In genomic region chr15:31442203-31443090, GRCh38 we compare ENCODE assay signal across 8 cellular contexts.
DNase-seq lines count a peak whose midpoint lies in the region; ATAC-seq, FAIRE-seq and TF ChIP-seq lines count a peak whose summit lies in the region.

No MANE protein-coding gene starts in this region.

- no peak for FAIRE-seq in HepG2 (lab: Jason Lieb, UNC)

- no peaks in the 10 kb centered on the region for H3K36me3 ChIP-seq in HepG2 (replicated peaks in 1 of 2; ENCODE audit: control insufficient read depth in 1 of 2, insufficient read depth in 2 of 2, low read length in 2 of 2)
- no peaks in the 10 kb centered on the region for H3K36me3 ChIP-seq in right lobe of liver
- H3K36me3 ChIP-seq in aorta (ENCODE audit: control insufficient read depth in 1 of 2, insufficient read depth in 2 of 2, low read length in 1 of 2), result no peaks in the 10 kb centered on the region

- H3K27ac ChIP-seq in HepG2 (ENCODE audit: extremely low read length, insufficient read depth, low read length), result no peak overlapping the region
- no peak overlapping the region for H3K27ac ChIP-seq in right lobe of liver
- H3K27ac ChIP-seq in aorta (ENCODE audit: low read depth in 1 of 2, low read length in 2 of 2), result no peak overlapping the region

- no peaks in the 10 kb centered on the region for H3K9me3 Mint-ChIP-seq in activated CD4-positive, alpha-beta memory T cell treated with anti-CD3 and anti-CD28 coated beads, Interleukin-2, amount 10 ng/mL, durations not matched to agents 7 days and 5 days

- no TSS peak for BruUV-seq in HepG2 (replicated peaks; lab: Mats Ljungman, UMichigan)

- no peaks in the 10 kb centered on the region for H3K9me3 ChIP-seq in HepG2 (ENCODE audit: low read length)
- H3K9me3 ChIP-seq in right lobe of liver, result no peaks in the 10 kb centered on the region
- H3K9me3 ChIP-seq in aorta (ENCODE audit: control insufficient read depth, low read length), result no peaks in the 10 kb centered on the region

- ATAC-seq in HepG2, result peak; percentile 64
- ATAC-seq in right lobe of liver, result no peak
- ATAC-seq in aorta (ENCODE audit: low FRiP score), result peak; percentile 55

- no peaks in the 10 kb centered on the region for H3K79me2 ChIP-seq in HepG2 (ENCODE audit: insufficient read depth, low read length)

- H3K27me3 ChIP-seq in HepG2 (ENCODE audit: control insufficient read depth in 1 of 2, insufficient read depth in 2 of 2, low read length in 2 of 2) (peaks cover 0 to 3% of the 10 kb centered on the region in 2 experiments; a peak in 2 of 5 replicates), right lobe of liver (no peaks in the 10 kb centered on the region), aorta (ENCODE audit: control insufficient read depth in 1 of 2, insufficient read depth in 2 of 2, low read length in 1 of 2) (no peaks in the 10 kb centered on the region)

- CTCF ChIA-PET in HepG2 (lab: Yijun Ruan, JAX; ENCODE audit: low intra/inter-chr PET ratio, low total read pairs), result no interaction called here
- CTCF ChIA-PET in activated CD4-positive, alpha-beta memory T cell treated with anti-CD3 and anti-CD28 coated beads, Interleukin-2, amount 10 ng/mL, durations not matched to agents 7 days and 5 days (lab: Charles Lee), result interaction anchor here (0.6 to 12.9 kb wide), 6 partner anchors 7 to 79 kb away, joined by 3 to 162 read pairs (median 6); no protein-coding TSS in a partner anchor

- no peak overlapping the region for H2AFZ ChIP-seq in HepG2 (ENCODE audit: low read length)

- H3K9ac ChIP-seq in HepG2 (ENCODE audit: insufficient read depth, low read depth, low read length), result no peak overlapping the region

- no peak overlapping the region for H3K4me3 ChIP-seq in HepG2 (replicated peaks in 1 of 3; ENCODE audit: insufficient read depth in 1 of 3, low read depth in 2 of 3, low read length in 3 of 3)
- H3K4me3 ChIP-seq in right lobe of liver, result no peak overlapping the region
- no peak overlapping the region for H3K4me3 ChIP-seq in aorta (ENCODE audit: low read length in 2 of 2)

- no peak for TF ChIP-seq RAD21 in HepG2 (CRISPR knock-in tag; IDR thresholded peaks at IDR 0.05)

- in situ Hi-C loops in HepG2 (cut with HindIII; ENCODE audit: extremely low pct_ligation_motif_present, low pct_unique_long_range_greater_than_20kb), result loop anchor here (25.0 kb wide), 1 partner anchor 655 kb away; no protein-coding TSS in a partner anchor

- H3K36me3 Mint-ChIP-seq in activated CD4-positive, alpha-beta memory T cell treated with anti-CD3 and anti-CD28 coated beads, Interleukin-2, amount 10 ng/mL, durations not matched to agents 7 days and 5 days (ENCODE audit: low read depth), result no peaks in the 10 kb centered on the region

- intact Hi-C loops in HepG2 (cut with micrococcal nuclease; ENCODE audit: unreplicated experiment) (no loop called here), right lobe of liver (cut with DNase I) (no loop called here), aorta (cut with DNase I) (no loop called here)

- peak overlapping the region; percentile 31 for H3K4me3 Mint-ChIP-seq in activated CD4-positive, alpha-beta memory T cell treated with anti-CD3 and anti-CD28 coated beads, Interleukin-2, amount 10 ng/mL, durations not matched to agents 7 days and 5 days

- no peak overlapping the region for H3K4me2 ChIP-seq in HepG2 (ENCODE audit: low read depth, low read length)

- TF ChIP-seq CTCF in HepG2 (CRISPR knock-in tag; IDR thresholded peaks at IDR 0.05) (no peak), right lobe of liver (IDR thresholded peaks at IDR 0.05) (no peak)

- POLR2A ChIA-PET in HepG2 (lab: Yijun Ruan, JAX), result no interaction called here
- POLR2A ChIA-PET in activated CD4-positive, alpha-beta memory T cell treated with anti-CD3 and anti-CD28 coated beads, Interleukin-2, amount 10 ng/mL, durations not matched to agents 7 days and 5 days (lab: Charles Lee), result interaction anchor here (0.6 to 2.5 kb wide), 3 partner anchors 11 to 116 kb away, joined by 3 to 8 read pairs (median 3); partner anchors contain the start of gene KLF13

- no peak overlapping the region for H3K27ac Mint-ChIP-seq in activated CD4-positive, alpha-beta memory T cell treated with anti-CD3 and anti-CD28 coated beads, Interleukin-2, amount 10 ng/mL, durations not matched to agents 7 days and 5 days

- TF ChIP-seq POLR2A in HepG2 (IDR thresholded peaks at IDR 0.05; ENCODE audit: insufficient read depth in 1 of 2, low read depth in 2 of 2, low read length in 2 of 2), result no peak
- no peak for TF ChIP-seq POLR2A in right lobe of liver (IDR thresholded peaks at IDR 0.05)

- H4K20me1 ChIP-seq in HepG2 (ENCODE audit: insufficient read depth, low read length), result no peaks in the 10 kb centered on the region

- H3K4me1 ChIP-seq in HepG2 (ENCODE audit: insufficient read depth, low read length) (no peaks in the 10 kb centered on the region), right lobe of liver (no peaks in the 10 kb centered on the region), aorta (ENCODE audit: control insufficient read depth in 1 of 2, insufficient read depth in 2 of 2, low read length in 2 of 2) (no peaks in the 10 kb centered on the region)

- no peaks in the 10 kb centered on the region for H3K27me3 Mint-ChIP-seq in activated CD4-positive, alpha-beta memory T cell treated with anti-CD3 and anti-CD28 coated beads, Interleukin-2, amount 10 ng/mL, durations not matched to agents 7 days and 5 days

- TF ChIP-seq EP300 in HepG2 (IDR thresholded peaks at IDR 0.05; ENCODE audit: low read depth in 2 of 2, low read length in 2 of 2), result no peak
- TF ChIP-seq EP300 in HepG2 (CRISPR knock-in tag; IDR thresholded peaks at IDR 0.05; ENCODE audit: borderline replicate concordance), result no peak

- DNase-seq in HepG2 (ENCODE audit: low spot score) (no peak), right lobe of liver (no peak), hepatic stellate cell (ENCODE audit: low spot score) (peak; percentile 86), aorta (no peak), globus pallidus (ENCODE audit: low spot score) (no peak), cerebellum (ENCODE audit: low spot score) (no peak), NCI-H128 (lab: John Stamatoyannopoulos, UW; ENCODE audit: unreplicated experiment) (no peak)
- no peak for DNase-seq in activated CD4-positive, alpha-beta memory T cell treated with anti-CD3 and anti-CD28 coated beads, Interleukin-2, amount 10 ng/mL, durations not matched to agents 7 days and 5 days

- WGBS in HepG2 (ENCODE audit: low lambda C conversion rate), result 69% methylated on average over 16 of the region's 16 CpGs
- 76% methylated on average over 15 of the region's 16 CpGs for WGBS in right lobe of liver (ENCODE audit: insufficient coverage, low coverage, low lambda C conversion rate, missing lambda C conversion rate)
- 78 to 80% methylated on average over 16 of the region's 16 CpGs for WGBS in aorta, 2 donors

- H3K4me1 Mint-ChIP-seq in activated CD4-positive, alpha-beta memory T cell treated with anti-CD3 and anti-CD28 coated beads, Interleukin-2, amount 10 ng/mL, durations not matched to agents 7 days and 5 days, result peaks cover 54% of the 10 kb centered on the region

TF ChIP-seq in HepG2, 621 proteins besides CTCF, POLR2A, EP300 and RAD21:
- no peak for TF ChIP-seq MED8 (CRISPR knock-in tag; IDR thresholded peaks at IDR 0.05; ENCODE audit: insufficient replicate concordance)
- no peak for TF ChIP-seq TFAP4 (IDR thresholded peaks at IDR 0.05; ENCODE audit: borderline replicate concordance, low read depth)
- no peak for TF ChIP-seq ZSCAN5A (CRISPR knock-in tag; IDR thresholded peaks at IDR 0.05; ENCODE audit: borderline replicate concordance)
- no peak for TF ChIP-seq GATAD2A (CRISPR knock-in tag; IDR thresholded peaks at IDR 0.05)
- no peak for TF ChIP-seq GABPB1 (CRISPR knock-in tag; IDR thresholded peaks at IDR 0.05)
- TF ChIP-seq MTA1 (CRISPR knock-in tag; IDR thresholded peaks at IDR 0.05; ENCODE audit: borderline replicate concordance), result no peak
- TF ChIP-seq ZNF180 (CRISPR knock-in tag; IDR thresholded peaks at IDR 0.05; ENCODE audit: borderline replicate concordance, low read depth), result no peak
- no peak for TF ChIP-seq FUBP1 (CRISPR knock-in tag; IDR thresholded peaks at IDR 0.05; ENCODE audit: borderline replicate concordance)
- TF ChIP-seq ZNF143 (CRISPR knock-in tag; IDR thresholded peaks at IDR 0.05), result no peak
- no peak for TF ChIP-seq REPIN1 (CRISPR knock-in tag; IDR thresholded peaks at IDR 0.05; ENCODE audit: borderline replicate concordance, low read depth)
- no peak for TF ChIP-seq KDM2A (CRISPR knock-in tag; IDR thresholded peaks at IDR 0.05; ENCODE audit: borderline replicate concordance, low read depth)
- no peak for TF ChIP-seq ZNF816 (CRISPR knock-in tag; IDR thresholded peaks at IDR 0.05; ENCODE audit: borderline replicate concordance)

Comparison
In these comparisons a context has a peak if more than half of its experiments do, and no peak if none do; other contexts are left out.
1. ATAC-seq: peak in HepG2 (single experiment) and aorta (single experiment); none in right lobe of liver (0 of 4).